In the genomic region with DNA sequence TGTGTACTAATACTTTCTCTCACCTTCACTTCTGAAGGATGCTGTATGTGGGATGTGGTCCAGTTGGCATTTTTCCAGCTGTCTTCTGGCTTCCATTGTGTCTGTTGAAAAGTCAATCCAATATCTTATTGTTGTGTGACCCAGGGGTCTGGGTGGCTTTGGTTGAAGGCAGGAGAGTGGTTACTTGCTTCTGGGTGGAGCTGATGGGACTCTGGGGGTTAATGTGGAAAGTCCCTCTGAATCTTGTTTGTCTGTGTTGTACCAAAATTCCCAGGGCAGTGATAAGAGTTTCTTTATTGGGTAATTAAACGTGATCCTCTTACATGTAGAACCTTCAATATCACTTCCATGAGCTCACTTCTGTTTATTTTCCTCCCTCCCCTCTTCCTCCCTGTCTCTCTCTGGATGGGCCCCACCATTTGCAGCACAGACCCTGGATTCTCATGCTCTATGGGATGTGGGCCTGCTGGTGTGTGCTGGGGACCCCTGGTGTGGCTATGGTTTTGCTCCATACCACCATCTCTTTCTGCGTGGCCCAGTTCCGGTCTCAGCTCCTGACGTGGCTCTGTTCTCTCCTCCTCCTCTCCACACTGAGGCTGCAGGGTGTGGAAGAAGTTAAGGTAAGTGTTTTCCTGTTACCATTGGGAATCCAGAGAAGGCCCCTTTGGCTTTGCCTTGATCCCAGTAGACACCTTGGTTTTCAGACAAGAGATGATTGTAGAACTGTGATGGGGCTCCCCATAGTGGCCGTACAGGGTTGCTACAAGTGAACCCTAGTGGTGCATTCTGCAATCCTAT, we compare ENCODE assay signal across 9 cellular contexts.
DNase-seq lines count a peak whose midpoint lies in the region; ATAC-seq and TF ChIP-seq lines count a peak whose summit lies in the region.
"Had no signal": no experiment of that assay in that cellular context is flagged by ENCODE, and none has a peak within 500 bp of the region (broad histone marks: within the 10 kb centered on the region; RNA-seq: fewer than 3 reads in every experiment).

No MANE protein-coding gene starts in this region.

- H3K27ac Mint-ChIP-seq in CD4-positive, CD25-positive, alpha-beta regulatory T cell, result peak overlapping the region in 1 of 3 donors; percentile 51
- peak overlapping the region; percentile 9 for H3K27ac Mint-ChIP-seq in activated B cell treated with CpG ODN at 0.5 μM for 24 hours
- peak overlapping the region; percentile 62 for H3K27ac Mint-ChIP-seq in chondrocyte (ENCODE audit: unreplicated experiment)
- H3K27ac Mint-ChIP-seq in stimulated activated effector memory CD8-positive, alpha-beta T cell treated with anti-CD3 and anti-CD28 coated beads, Interleukin-12 subunit alpha, Interleukin-12 subunit beta, amount 100 ng/mL, for 72 hours, result peak overlapping the region; percentile 4
- H3K27ac Mint-ChIP-seq: T-helper 1 cell treated with Interleukin-12 subunit alpha and Interleukin-12 subunit beta and Interleukin-4 antibody, amounts not matched to agents 30 μg/mL and 1 μg/mL, for 36 hours had no signal

- peaks cover 5% of the 10 kb centered on the region for H3K4me1 ChIP-seq in CD4-positive, CD25-positive, alpha-beta regulatory T cell (ENCODE audit: control insufficient read depth, insufficient read depth, low read length, poor library complexity, severe bottlenecking)
- H3K4me1 ChIP-seq in right lobe of liver, result no peaks in the 10 kb centered on the region

- peaks cover 4% of the 10 kb centered on the region for H3K36me3 Mint-ChIP-seq in CD4-positive, CD25-positive, alpha-beta regulatory T cell
- peaks cover 5% of the 10 kb centered on the region for H3K36me3 Mint-ChIP-seq in activated B cell treated with CpG ODN at 0.5 μM for 24 hours (ENCODE audit: low read depth)
- H3K36me3 Mint-ChIP-seq in chondrocyte (ENCODE audit: low read depth), result no peaks in the 10 kb centered on the region
- no peaks in the 10 kb centered on the region for H3K36me3 Mint-ChIP-seq in stimulated activated effector memory CD8-positive, alpha-beta T cell treated with anti-CD3 and anti-CD28 coated beads, Interleukin-12 subunit alpha, Interleukin-12 subunit beta, amount 100 ng/mL, for 72 hours

- H3K27ac ChIP-seq in CD4-positive, CD25-positive, alpha-beta regulatory T cell (ENCODE audit: insufficient read depth, low read length, poor library complexity, severe bottlenecking), result no peak overlapping the region
- H3K27ac ChIP-seq in right lobe of liver, result no peak overlapping the region

- H3K27me3 Mint-ChIP-seq in CD4-positive, CD25-positive, alpha-beta regulatory T cell, result peaks cover 4% of the 10 kb centered on the region
- no peaks in the 10 kb centered on the region for H3K27me3 Mint-ChIP-seq in activated B cell treated with CpG ODN at 0.5 μM for 24 hours
- no peaks in the 10 kb centered on the region for H3K27me3 Mint-ChIP-seq in chondrocyte (ENCODE audit: low read depth)

- intact Hi-C loops in activated B cell treated with CpG ODN at 0.5 μM for 24 hours (cut with micrococcal nuclease) (loop anchor here (1.0 kb wide), 8 partner anchors 26 to 577 kb away; no protein-coding TSS in a partner anchor), right lobe of liver (cut with DNase I) (no loop called here)

- CTCF ChIA-PET in activated B cell treated with CpG ODN at 0.5 μM for 24 hours (lab: Charles Lee), result interaction anchor here (0.7 to 3.1 kb wide), 16 partner anchors 8 to 540 kb away, joined by 3 to 28 read pairs (median 4); no protein-coding TSS in a partner anchor

- peak; percentile 50 to 57 for ATAC-seq in CD4-positive, CD25-positive, alpha-beta regulatory T cell (ENCODE audit: low read depth in 2 of 2)
- ATAC-seq in GM19025 (IDR thresholded peaks at IDR 0.05; ENCODE audit: low read depth, unreplicated experiment) (peak; percentile 81), HG03108 (IDR thresholded peaks at IDR 0.05; ENCODE audit: unreplicated experiment) (peak; percentile 61), activated B cell treated with CpG ODN at 0.5 μM for 24 hours (ENCODE audit: low read depth) (peak; percentile 91), right lobe of liver (peak; percentile 99 to 100 (median 100))
- ATAC-seq in stimulated activated effector memory CD8-positive, alpha-beta T cell treated with anti-CD3 and anti-CD28 coated beads, Interleukin-12 subunit alpha, Interleukin-12 subunit beta, amount 100 ng/mL, for 72 hours, result peak; percentile 83

- no peak for TF ChIP-seq CTCF in activated B cell treated with CpG ODN at 0.5 μM for 24 hours (IDR thresholded peaks at IDR 0.05)
- peak; percentile 93 for TF ChIP-seq CTCF in chondrocyte (IDR thresholded peaks at IDR 0.05)
- TF ChIP-seq CTCF in right lobe of liver (IDR thresholded peaks at IDR 0.05), result peak; percentile 79 to 86 (median 84)

- H3K4me3 ChIP-seq in CD4-positive, CD25-positive, alpha-beta regulatory T cell (ENCODE audit: low read depth, low read length), result no peak overlapping the region
- H3K4me3 ChIP-seq in right lobe of liver, result no peak overlapping the region

- no peak overlapping the region for H3K4me3 Mint-ChIP-seq in CD4-positive, CD25-positive, alpha-beta regulatory T cell
- H3K4me3 Mint-ChIP-seq in activated B cell treated with CpG ODN at 0.5 μM for 24 hours (peak overlapping the region; percentile 5), chondrocyte (ENCODE audit: unreplicated experiment) (no peak overlapping the region)
- H3K4me3 Mint-ChIP-seq in stimulated activated effector memory CD8-positive, alpha-beta T cell treated with anti-CD3 and anti-CD28 coated beads, Interleukin-12 subunit alpha, Interleukin-12 subunit beta, amount 100 ng/mL, for 72 hours, result peak overlapping the region; percentile 17
- H3K4me3 Mint-ChIP-seq: T-helper 1 cell treated with Interleukin-12 subunit alpha and Interleukin-12 subunit beta and Interleukin-4 antibody, amounts not matched to agents 30 μg/mL and 1 μg/mL, for 36 hours had no signal

- H3K9me3 ChIP-seq in CD4-positive, CD25-positive, alpha-beta regulatory T cell (ENCODE audit: control insufficient read depth in 2 of 2, low read length in 2 of 2), result no peaks in the 10 kb centered on the region
- H3K9me3 ChIP-seq in right lobe of liver, result no peaks in the 10 kb centered on the region

- no peaks in the 10 kb centered on the region for H3K27me3 ChIP-seq in CD4-positive, CD25-positive, alpha-beta regulatory T cell (ENCODE audit: control insufficient read depth, insufficient read depth, low read length)
- no peaks in the 10 kb centered on the region for H3K27me3 ChIP-seq in right lobe of liver

- POLR2A ChIA-PET in activated B cell treated with CpG ODN at 0.5 μM for 24 hours (lab: Charles Lee), result interaction anchor here (0.5 to 1.1 kb wide), 3 partner anchors 26 to 72 kb away, joined by 3 to 8 read pairs (median 6); partner anchors contain the start of gene HHAT

- DNase-seq in CD4-positive, CD25-positive, alpha-beta regulatory T cell, result peak in 2 of 3 donors; percentile 16 to 41
- DNase-seq in NCI-H2196 (lab: John Stamatoyannopoulos, UW; ENCODE audit: unreplicated experiment) (peak; percentile 65), activated B cell treated with CpG ODN at 0.5 μM for 24 hours (peak; percentile 31), chondrocyte (ENCODE audit: low spot score) (no peak), right lobe of liver (peak in 2 of 3 donors; percentile 37 to 62)
- peak; percentile 26 to 60 for DNase-seq in stimulated activated effector memory CD8-positive, alpha-beta T cell treated with anti-CD3 and anti-CD28 coated beads, Interleukin-12 subunit alpha, Interleukin-12 subunit beta, amount 100 ng/mL, for 72 hours (ENCODE audit: low spot score in 2 of 2)

- 41% methylated on average over 5 of the region's 5 CpGs for WGBS in right lobe of liver (ENCODE audit: insufficient coverage, low coverage, low lambda C conversion rate, missing lambda C conversion rate)

- H3K9me3 Mint-ChIP-seq in CD4-positive, CD25-positive, alpha-beta regulatory T cell, result peaks cover 0 to 3% (median 0%) of the 10 kb centered on the region in 7 donors
- no peaks in the 10 kb centered on the region for H3K9me3 Mint-ChIP-seq in activated B cell treated with CpG ODN at 0.5 μM for 24 hours
- H3K9me3 Mint-ChIP-seq in chondrocyte (ENCODE audit: low read depth), result no peaks in the 10 kb centered on the region
- no peaks in the 10 kb centered on the region for H3K9me3 Mint-ChIP-seq in stimulated activated effector memory CD8-positive, alpha-beta T cell treated with anti-CD3 and anti-CD28 coated beads, Interleukin-12 subunit alpha, Interleukin-12 subunit beta, amount 100 ng/mL, for 72 hours
- H3K9me3 Mint-ChIP-seq: T-helper 1 cell treated with Interleukin-12 subunit alpha and Interleukin-12 subunit beta and Interleukin-4 antibody, amounts not matched to agents 30 μg/mL and 1 μg/mL, for 36 hours had no signal

- no peak for TF ChIP-seq POLR2A in right lobe of liver (IDR thresholded peaks at IDR 0.05)

- H3K4me1 Mint-ChIP-seq in CD4-positive, CD25-positive, alpha-beta regulatory T cell, result peaks cover 5 to 16% (median 13%) of the 10 kb centered on the region in 4 donors
- H3K4me1 Mint-ChIP-seq in activated B cell treated with CpG ODN at 0.5 μM for 24 hours, result peaks cover 9% of the 10 kb centered on the region
- peaks cover 35% of the 10 kb centered on the region for H3K4me1 Mint-ChIP-seq in chondrocyte (ENCODE audit: low read depth)
- H3K4me1 Mint-ChIP-seq in stimulated activated effector memory CD8-positive, alpha-beta T cell treated with anti-CD3 and anti-CD28 coated beads, Interleukin-12 subunit alpha, Interleukin-12 subunit beta, amount 100 ng/mL, for 72 hours, result peaks cover 23% of the 10 kb centered on the region

- H3K36me3 ChIP-seq in CD4-positive, CD25-positive, alpha-beta regulatory T cell (ENCODE audit: control insufficient read depth, insufficient read depth, low read length), result no peaks in the 10 kb centered on the region
- no peaks in the 10 kb centered on the region for H3K36me3 ChIP-seq in right lobe of liver

Comparison
In these comparisons a context has a peak if more than half of its experiments do, and no peak if none do; other contexts are left out.
1. H3K4me3 Mint-ChIP-seq: peak in activated B cell treated with CpG ODN at 0.5 μM for 24 hours (single experiment) and stimulated activated effector memory CD8-positive, alpha-beta T cell treated with anti-CD3 and anti-CD28 coated beads, Interleukin-12 subunit alpha, Interleukin-12 subunit beta, amount 100 ng/mL, for 72 hours (single experiment); none in CD4-positive, CD25-positive, alpha-beta regulatory T cell (0 of 4) and chondrocyte (single experiment).
2. Peak in every context shown above with its lines, with median percentiles within 50 percentile points of each other: ATAC-seq.